14 cellular contexts compared by ENCODE assay signal in the genomic region with DNA sequence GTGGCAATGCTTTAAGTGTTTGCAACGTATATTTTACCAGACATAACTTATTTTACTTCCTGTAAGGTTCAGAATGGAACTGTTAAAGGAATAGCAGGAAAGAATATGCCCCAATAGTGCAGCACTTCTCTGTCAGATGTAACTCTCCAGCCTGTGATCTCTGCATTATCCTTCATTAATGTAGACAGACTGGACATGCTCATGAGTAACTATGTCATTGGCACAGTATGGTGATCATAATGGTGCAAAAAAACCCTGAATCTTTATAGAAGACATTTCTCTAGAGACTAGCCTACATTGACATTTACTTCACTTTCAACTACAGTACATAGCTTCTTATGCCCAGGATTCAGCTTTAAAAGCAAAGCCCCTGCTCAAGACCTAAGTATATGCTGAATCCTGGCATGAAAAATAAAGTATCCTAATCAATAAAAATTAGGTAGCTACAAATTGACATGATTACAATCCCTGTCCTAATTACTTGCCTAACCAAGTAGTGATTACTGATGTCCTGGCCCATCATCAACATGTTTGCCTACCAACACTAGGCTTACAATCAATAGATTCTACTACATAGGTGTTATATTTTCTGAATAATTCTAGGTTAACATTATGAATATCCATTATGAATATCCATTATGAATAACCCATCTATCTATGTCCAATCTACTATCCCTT. TPM values are rescaled to one million over a fixed set of nuclear protein-coding genes. Genes with fewer than 3 reads are reported as not detected.
DNase-seq lines count a peak whose midpoint lies in the region; ATAC-seq and TF ChIP-seq lines count a peak whose summit lies in the region.
"Had no signal": no experiment of that assay in that cellular context is flagged by ENCODE, and none has a peak within 500 bp of the region (broad histone marks: within the 10 kb centered on the region; RNA-seq: fewer than 3 reads in every experiment).

No MANE protein-coding gene starts in this region.

- no peak for DNase-seq in activated CD4-positive, alpha-beta T cell treated with anti-CD3 and anti-CD28 coated beads for 36 hours
- DNase-seq in activated CD4-positive, alpha-beta T cell treated with anti-CD3 and anti-CD28 coated beads, Interleukin-2, amount 50 U/mL, for 48 hours, result no peak
- no peak for DNase-seq in activated naive CD8-positive, alpha-beta T cell treated with anti-CD3 and anti-CD28 coated beads for 36 hours
- no peak for DNase-seq in natural killer cell treated with Interleukin-12 subunit alpha and Interleukin-12 subunit beta and Interleukin-15 and Interleukin-18, amount 100 ng/mL, for 72 hours (ENCODE audit: low spot score)
- DNase-seq in KG1 (lab: John Stamatoyannopoulos, UW) (no peak), GM19240 (ENCODE audit: insufficient read length, low spot score) (no peak)
- DNase-seq: activated CD4-positive, alpha-beta T cell treated with anti-CD3 and anti-CD28 coated beads, Interleukin-2, amount 50 U/mL, for 1 hour; activated gamma-delta T cell treated with Interleukin-2 at 50 U/mL for 16 hours; hypothalamus; NCI-H1417; NCI-H345; SHP77 had no signal

- POLR2A ChIA-PET in activated CD4-positive, alpha-beta T cell treated with anti-CD3 and anti-CD28 coated beads for 36 hours (lab: Charles Lee), result interaction anchor here (0.7 kb wide), 1 partner anchor 13 kb away, joined by 4 read pairs; no protein-coding TSS in a partner anchor

- peaks cover 63% of the 10 kb centered on the region for H3K4me1 Mint-ChIP-seq in activated CD4-positive, alpha-beta T cell treated with anti-CD3 and anti-CD28 coated beads for 36 hours
- peaks cover 71% of the 10 kb centered on the region for H3K4me1 Mint-ChIP-seq in activated naive CD8-positive, alpha-beta T cell treated with anti-CD3 and anti-CD28 coated beads for 36 hours
- peaks cover 43 to 54% of the 10 kb centered on the region in 2 donors for H3K4me1 Mint-ChIP-seq in natural killer cell treated with Interleukin-12 subunit alpha and Interleukin-12 subunit beta and Interleukin-15 and Interleukin-18, amount 100 ng/mL, for 72 hours (ENCODE audit: low read depth in 2 of 2)

- H3K4me3 Mint-ChIP-seq in activated CD4-positive, alpha-beta T cell treated with anti-CD3 and anti-CD28 coated beads for 36 hours, result no peak overlapping the region
- no peak overlapping the region for H3K4me3 Mint-ChIP-seq in activated naive CD8-positive, alpha-beta T cell treated with anti-CD3 and anti-CD28 coated beads for 36 hours
- H3K4me3 Mint-ChIP-seq in natural killer cell treated with Interleukin-12 subunit alpha and Interleukin-12 subunit beta and Interleukin-15 and Interleukin-18, amount 100 ng/mL, for 72 hours, result no peak overlapping the region

- CTCF ChIA-PET in activated CD4-positive, alpha-beta T cell treated with anti-CD3 and anti-CD28 coated beads for 36 hours (lab: Charles Lee), result interaction anchor here (0.6 to 5.8 kb wide), 7 partner anchors 8 to 15 kb away, joined by 3 to 29 read pairs (median 8); no protein-coding TSS in a partner anchor

- TF ChIP-seq POLR2A in GM18951 (IDR thresholded peaks at IDR 0.05; ENCODE audit: extremely low read depth, insufficient read depth, insufficient read length), result peak; percentile 22

- intact Hi-C loops in activated CD4-positive, alpha-beta T cell treated with anti-CD3 and anti-CD28 coated beads for 36 hours (cut with DNase I, micrococcal nuclease), result no loop called here

- H3K36me3 Mint-ChIP-seq in activated CD4-positive, alpha-beta T cell treated with anti-CD3 and anti-CD28 coated beads for 36 hours (ENCODE audit: low read depth), result peaks cover 72% of the 10 kb centered on the region
- H3K36me3 Mint-ChIP-seq in activated naive CD8-positive, alpha-beta T cell treated with anti-CD3 and anti-CD28 coated beads for 36 hours, result peaks cover 58% of the 10 kb centered on the region
- H3K36me3 Mint-ChIP-seq in natural killer cell treated with Interleukin-12 subunit alpha and Interleukin-12 subunit beta and Interleukin-15 and Interleukin-18, amount 100 ng/mL, for 72 hours, result peaks cover 59% of the 10 kb centered on the region

- ATAC-seq in activated CD4-positive, alpha-beta T cell treated with anti-CD3 and anti-CD28 coated beads for 36 hours, result no peak
- ATAC-seq in natural killer cell treated with Interleukin-12 subunit alpha and Interleukin-12 subunit beta and Interleukin-15 and Interleukin-18, amount 100 ng/mL, for 72 hours, result no peak
- ATAC-seq in HG03469 (IDR thresholded peaks at IDR 0.05; ENCODE audit: unreplicated experiment), result no peak

- H3K27ac Mint-ChIP-seq in activated CD4-positive, alpha-beta T cell treated with anti-CD3 and anti-CD28 coated beads for 36 hours, result peak overlapping the region; percentile 65
- H3K27ac Mint-ChIP-seq in activated naive CD8-positive, alpha-beta T cell treated with anti-CD3 and anti-CD28 coated beads for 36 hours, result peak overlapping the region; percentile 53
- H3K27ac Mint-ChIP-seq in natural killer cell treated with Interleukin-12 subunit alpha and Interleukin-12 subunit beta and Interleukin-15 and Interleukin-18, amount 100 ng/mL, for 72 hours, result peak overlapping the region; percentile 62 to 79

- in situ Hi-C loops in GM18951 (cut with MboI; ENCODE audit: low sequenced_read_pairs, unreplicated experiment), result no loop called here

- H3K9me3 Mint-ChIP-seq in activated CD4-positive, alpha-beta T cell treated with anti-CD3 and anti-CD28 coated beads for 36 hours (ENCODE audit: low read depth), result no peaks in the 10 kb centered on the region
- H3K9me3 Mint-ChIP-seq in activated naive CD8-positive, alpha-beta T cell treated with anti-CD3 and anti-CD28 coated beads for 36 hours, result no peaks in the 10 kb centered on the region
- no peaks in the 10 kb centered on the region for H3K9me3 Mint-ChIP-seq in natural killer cell treated with Interleukin-12 subunit alpha and Interleukin-12 subunit beta and Interleukin-15 and Interleukin-18, amount 100 ng/mL, for 72 hours

- no peaks in the 10 kb centered on the region for H3K27me3 Mint-ChIP-seq in activated CD4-positive, alpha-beta T cell treated with anti-CD3 and anti-CD28 coated beads for 36 hours
- H3K27me3 Mint-ChIP-seq in activated naive CD8-positive, alpha-beta T cell treated with anti-CD3 and anti-CD28 coated beads for 36 hours, result no peaks in the 10 kb centered on the region
- H3K27me3 Mint-ChIP-seq in natural killer cell treated with Interleukin-12 subunit alpha and Interleukin-12 subunit beta and Interleukin-15 and Interleukin-18, amount 100 ng/mL, for 72 hours, result no peaks in the 10 kb centered on the region

RNA-seq across cellular contexts. Expression of gene COX20, which starts 13.9 kb away (rescaled TPM):
- 10 to 100 TPM; 32.0 to 33.2 TPM for total RNA-seq in activated CD4-positive, alpha-beta T cell treated with anti-CD3 and anti-CD28 coated beads for 36 hours
- total RNA-seq in activated naive CD8-positive, alpha-beta T cell treated with anti-CD3 and anti-CD28 coated beads for 36 hours, result 10 to 100 TPM; 41.2 to 50.7 TPM
- 10 to 100 TPM; 21.3 to 31.4 TPM for total RNA-seq in natural killer cell treated with Interleukin-12 subunit alpha and Interleukin-12 subunit beta and Interleukin-15 and Interleukin-18, amount 100 ng/mL, for 72 hours

RNA-seq across cellular contexts. Expression of gene HNRNPU, which starts 15.0 kb away (rescaled TPM):
- 100 to 1,000 TPM; 521 to 532 TPM for total RNA-seq in activated CD4-positive, alpha-beta T cell treated with anti-CD3 and anti-CD28 coated beads for 36 hours
- 100 to 1,000 TPM; 639 to 651 TPM for total RNA-seq in activated naive CD8-positive, alpha-beta T cell treated with anti-CD3 and anti-CD28 coated beads for 36 hours
- total RNA-seq in natural killer cell treated with Interleukin-12 subunit alpha and Interleukin-12 subunit beta and Interleukin-15 and Interleukin-18, amount 100 ng/mL, for 72 hours, result 100 to 1,000 TPM; 403 to 475 TPM
